In the genomic region with DNA sequence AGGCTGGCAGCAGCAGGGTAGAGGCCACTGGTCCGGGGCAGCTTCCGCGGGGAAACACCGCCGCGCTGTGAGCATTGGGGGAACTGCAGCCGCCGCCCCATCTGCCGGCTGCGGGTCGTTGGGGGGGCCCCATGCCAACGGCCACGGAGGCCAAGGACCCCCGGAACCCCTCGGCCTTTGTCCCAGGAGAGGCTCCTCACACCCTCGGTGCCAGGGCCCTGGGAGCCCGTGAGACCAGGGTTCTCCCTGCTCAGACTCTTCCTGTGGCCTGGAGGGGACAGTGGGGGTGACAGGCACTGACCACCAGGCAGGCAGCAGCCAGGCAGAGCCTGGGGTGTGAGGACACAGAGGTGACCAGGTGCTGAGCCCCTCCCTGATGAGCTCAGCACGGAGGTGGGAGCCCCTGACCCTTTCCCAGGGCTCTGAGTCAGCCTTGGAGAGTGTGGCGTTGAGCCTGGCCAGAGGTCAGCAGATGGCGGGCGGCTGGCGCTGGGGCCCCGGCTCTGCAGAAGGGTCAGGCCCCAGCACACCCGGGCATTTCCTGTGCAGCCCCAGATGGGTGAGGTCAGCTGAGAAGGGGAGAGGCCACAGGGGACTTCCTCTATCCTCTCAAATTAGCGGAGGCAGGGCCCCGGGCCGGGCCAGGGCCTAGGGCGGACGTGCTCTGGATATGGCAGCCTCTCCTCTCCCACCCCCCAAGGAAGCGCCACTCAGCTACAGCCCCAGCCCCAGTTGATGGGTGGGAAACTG, we compare ENCODE assay signal across 8 cellular contexts. TPM values are rescaled to one million over a fixed set of nuclear protein-coding genes. Genes with fewer than 3 reads are reported as not detected.
DNase-seq lines count a peak whose midpoint lies in the region; ATAC-seq and TF ChIP-seq lines count a peak whose summit lies in the region.

No MANE protein-coding gene starts in this region.

- peaks cover 2% of the 10 kb centered on the region in 2 donors for H3K36me3 Mint-ChIP-seq in CD14-positive monocyte
- H3K36me3 Mint-ChIP-seq in T-helper 2 cell treated with Interferon-gamma antibody and Interleukin-4, amounts not matched to agents 5 μg/mL and 100 μg/mL, for 36 hours (ENCODE audit: low read depth): no peaks in the 10 kb centered on the region

- H3K4me1 Mint-ChIP-seq in CD14-positive monocyte: peaks cover 41% of the 10 kb centered on the region
- no peaks in the 10 kb centered on the region for H3K4me1 Mint-ChIP-seq in T-helper 2 cell treated with Interferon-gamma antibody and Interleukin-4, amounts not matched to agents 5 μg/mL and 100 μg/mL, for 36 hours (ENCODE audit: low read depth)

- DNase-seq in CD14-positive monocyte (ENCODE audit: low spot score) (peak; percentile 96), astrocyte of the spinal cord (ENCODE audit: low read depth, low spot score) (no peak), iPS-NIHi7 (ENCODE audit: extremely low spot score) (peak; percentile 90), NCI-H146 (lab: John Stamatoyannopoulos, UW) (no peak), NCI-H128 (lab: John Stamatoyannopoulos, UW; ENCODE audit: unreplicated experiment) (no peak)
- peak; percentile 64 for DNase-seq in T-helper 2 cell treated with Interferon-gamma antibody and Interleukin-4, amounts not matched to agents 5 μg/mL and 100 μg/mL, for 36 hours (ENCODE audit: low spot score)
- DNase-seq in stimulated activated CD4-positive, alpha-beta T cell treated with anti-CD3 and anti-CD28 coated beads, Interleukin-12 subunit alpha, Interleukin-12 subunit beta, amount 100 ng/mL, for 48 hours (ENCODE audit: low read depth in 2 of 3, low spot score in 1 of 3): peak; percentile 62 to 72 (median 69)

- H3K27ac Mint-ChIP-seq in CD14-positive monocyte: peak overlapping the region; percentile 90 to 96 (median 94)
- H3K27ac Mint-ChIP-seq in T-helper 2 cell treated with Interferon-gamma antibody and Interleukin-4, amounts not matched to agents 5 μg/mL and 100 μg/mL, for 36 hours: no peak overlapping the region

- H3K4me3 ChIP-seq in astrocyte of the spinal cord (ENCODE audit: low read depth, low read length): no peak overlapping the region

- peaks cover 22 to 56% (median 45%) of the 10 kb centered on the region in 3 donors for H3K27me3 Mint-ChIP-seq in CD14-positive monocyte (ENCODE audit: low read depth in 3 of 3)
- H3K27me3 Mint-ChIP-seq in T-helper 2 cell treated with Interferon-gamma antibody and Interleukin-4, amounts not matched to agents 5 μg/mL and 100 μg/mL, for 36 hours (ENCODE audit: low read depth): peaks cover 30% of the 10 kb centered on the region

- peak overlapping the region; percentile 62 to 68 for H3K4me3 Mint-ChIP-seq in CD14-positive monocyte
- H3K4me3 Mint-ChIP-seq in T-helper 2 cell treated with Interferon-gamma antibody and Interleukin-4, amounts not matched to agents 5 μg/mL and 100 μg/mL, for 36 hours: no peak overlapping the region

- ATAC-seq in HG02678 (IDR thresholded peaks at IDR 0.05; ENCODE audit: unreplicated experiment): peak; percentile 47

- peak; percentile 98 for TF ChIP-seq CTCF in CD14-positive monocyte (IDR thresholded peaks at IDR 0.05)
- TF ChIP-seq CTCF in astrocyte of the spinal cord (IDR thresholded peaks at IDR 0.05; ENCODE audit: low read depth, low read length): peak; percentile 89

- intact Hi-C loops in CD14-positive monocyte (cut with micrococcal nuclease): loop anchor here (5.0 kb wide), 2 partner anchors 53 to 97 kb away; a partner anchor contains a TSS

- H3K9me3 Mint-ChIP-seq in CD14-positive monocyte: peaks cover 0 to 8% (median 6%) of the 10 kb centered on the region in 7 donors
- no peaks in the 10 kb centered on the region for H3K9me3 Mint-ChIP-seq in T-helper 2 cell treated with Interferon-gamma antibody and Interleukin-4, amounts not matched to agents 5 μg/mL and 100 μg/mL, for 36 hours

- in situ Hi-C loops in astrocyte of the spinal cord (cut with HindIII; ENCODE audit: low sequenced_read_pairs): no loop called here

RNA-seq across cellular contexts. Expression of a gene that starts 17.9 kb away (rescaled TPM):
- polyA plus RNA-seq in CD14-positive monocyte: 1 to 10 TPM; 2.2 to 2.8 TPM

RNA-seq across cellular contexts. Expression of a gene that starts 42.5 kb away (rescaled TPM):
- polyA plus RNA-seq in CD14-positive monocyte: 100 to 1,000 TPM; 116 to 139 TPM

Comparison
In these comparisons a context has a peak if more than half of its experiments do, and no peak if none do; other contexts are left out.
1. DNase-seq: peak in CD14-positive monocyte (single experiment), T-helper 2 cell treated with Interferon-gamma antibody and Interleukin-4, amounts not matched to agents 5 μg/mL and 100 μg/mL, for 36 hours (single experiment), iPS-NIHi7 (single experiment) and stimulated activated CD4-positive, alpha-beta T cell treated with anti-CD3 and anti-CD28 coated beads, Interleukin-12 subunit alpha, Interleukin-12 subunit beta, amount 100 ng/mL, for 48 hours (3 of 3); none in astrocyte of the spinal cord (single experiment), NCI-H146 (single experiment) and NCI-H128 (single experiment).